ENCODE assay signal across 33 cellular contexts in genomic region chr10:9911488-9911887, GRCh38.
"Had no signal": no experiment of that assay in that cellular context is flagged by ENCODE, and none has a peak within 500 bp of the region (broad histone marks: within the 10 kb centered on the region; RNA-seq: fewer than 3 reads in every experiment).

No MANE protein-coding gene starts in this region.

- H3K36me3 Mint-ChIP-seq: activated CD8-positive, alpha-beta memory T cell treated with anti-CD3 and anti-CD28 coated beads, Interleukin-2, amount 10 ng/mL, durations not matched to agents 7 days and 5 days; activated naive CD4-positive, alpha-beta T cell treated with anti-CD3 and anti-CD28 coated beads, Interleukin-2, amount 50 U/mL, for 72 hours; naive thymus-derived CD4-positive, alpha-beta T cell; stimulated activated effector memory CD8-positive, alpha-beta T cell treated with anti-CD3 and anti-CD28 coated beads, Interleukin-12 subunit alpha, Interleukin-12 subunit beta, amount 100 ng/mL, for 72 hours had no signal

- H3K27me3 ChIP-seq: breast epithelium, esophagus squamous epithelium, heart right ventricle, sigmoid colon, uterus had no signal

- H3K9ac ChIP-seq: parathyroid adenoma had no signal

- H3K36me3 ChIP-seq: breast epithelium, esophagus squamous epithelium, heart right ventricle, sigmoid colon, thoracic aorta, uterus had no signal

- H3K27ac ChIP-seq: breast epithelium, epithelial cell of prostate, esophagus squamous epithelium, heart right ventricle, parathyroid adenoma, psoas muscle, sigmoid colon, thoracic aorta, uterus had no signal

- H3K4me3 ChIP-seq: breast epithelium, esophagus squamous epithelium, heart right ventricle, psoas muscle, sigmoid colon, thoracic aorta, uterus had no signal

- H3K9me3 Mint-ChIP-seq: activated naive CD4-positive, alpha-beta T cell treated with anti-CD3 and anti-CD28 coated beads, Interleukin-2, amount 50 U/mL, for 72 hours; activated T-helper 2 cell treated with anti-CD3 and anti-CD28 coated beads, Interferon-gamma antibody, Interleukin-2, Interleukin-4, amounts not matched to agents 10 μg/mL and 5 μg/mL and 100 μg/mL, durations not matched to agents 14 hours and 24 hours and 36 hours; stimulated activated naive CD8-positive, alpha-beta T cell treated with anti-CD3 and anti-CD28 coated beads, Interleukin-15, Interleukin-2, amounts not matched to agents 100 ng/mL and 50 ng/mL, for 24 hours; T-helper 2 cell treated with Interferon-gamma antibody and Interleukin-4, amounts not matched to agents 5 μg/mL and 100 μg/mL, for 36 hours had no signal

- H2AFZ ChIP-seq: parathyroid adenoma had no signal

- H3K4me1 ChIP-seq: breast epithelium, esophagus squamous epithelium, heart right ventricle, parathyroid adenoma, psoas muscle, sigmoid colon, uterus had no signal

- DNase-seq: activated CD4-positive, alpha-beta T cell treated with anti-CD3 and anti-CD28 coated beads for 36 hours; activated CD4-positive, CD25-positive, alpha-beta regulatory T cell; activated CD8-positive, alpha-beta memory T cell treated with anti-CD3 and anti-CD28 coated beads, Interleukin-2, amount 10 ng/mL, durations not matched to agents 7 days and 5 days; activated CD8-positive, alpha-beta T cell treated with anti-CD3 and anti-CD28 coated beads, Interleukin-2, amount 10 ng/mL, durations not matched to agents 7 days and 5 days; activated T-cell treated with anti-CD3 and anti-CD28 coated beads, Interleukin-2, amount 50 U/mL, for 48 hours; central memory CD4-positive, alpha-beta T cell; effector CD4-positive, alpha-beta T cell; esophagus squamous epithelium; foreskin melanocyte; heart right ventricle; left cardiac atrium; left ventricle myocardium superior; midbrain; naive thymus-derived CD4-positive, alpha-beta T cell; occipital lobe; psoas muscle; sigmoid colon; small intestine; stimulated activated CD4-positive, alpha-beta T cell treated with anti-CD3 and anti-CD28 coated beads, Interleukin-4, amount 100 ng/mL, for 24 hours; T-helper 1 cell; trophoblast cell; uterus had no signal

- ATAC-seq: activated CD4-positive, alpha-beta T cell treated with anti-CD3 and anti-CD28 coated beads for 36 hours; activated CD8-positive, alpha-beta memory T cell treated with anti-CD3 and anti-CD28 coated beads, Interleukin-2, amount 10 ng/mL, durations not matched to agents 7 days and 5 days; activated CD8-positive, alpha-beta T cell treated with anti-CD3 and anti-CD28 coated beads, Interleukin-2, amount 10 ng/mL, durations not matched to agents 7 days and 5 days; activated naive CD4-positive, alpha-beta T cell treated with anti-CD3 and anti-CD28 coated beads, Interleukin-2, amount 50 U/mL, for 72 hours; heart right ventricle; left cardiac atrium; left ventricle myocardium superior; naive thymus-derived CD4-positive, alpha-beta T cell; psoas muscle; stimulated activated effector memory CD8-positive, alpha-beta T cell treated with anti-CD3 and anti-CD28 coated beads, Interleukin-12 subunit alpha, Interleukin-12 subunit beta, amount 100 ng/mL, for 72 hours had no signal

- H3K4me3 Mint-ChIP-seq: activated CD4-positive, alpha-beta T cell treated with anti-CD3 and anti-CD28 coated beads for 36 hours; activated CD8-positive, alpha-beta memory T cell treated with anti-CD3 and anti-CD28 coated beads, Interleukin-2, amount 10 ng/mL, durations not matched to agents 7 days and 5 days; activated CD8-positive, alpha-beta T cell treated with anti-CD3 and anti-CD28 coated beads, Interleukin-2, amount 10 ng/mL, durations not matched to agents 7 days and 5 days; dendritic cell treated with granulocyte-macrophage colony-stimulating factor and Interleukin-4, amounts not matched to agents 40 ng/mL and 50 ng/mL, for 4 days; naive thymus-derived CD4-positive, alpha-beta T cell; neural crest cell; stimulated activated effector memory CD8-positive, alpha-beta T cell treated with anti-CD3 and anti-CD28 coated beads, Interleukin-12 subunit alpha, Interleukin-12 subunit beta, amount 100 ng/mL, for 72 hours; stimulated activated naive CD8-positive, alpha-beta T cell treated with anti-CD3 and anti-CD28 coated beads, Interleukin-15, Interleukin-2, amounts not matched to agents 100 ng/mL and 50 ng/mL, for 24 hours; T-helper 2 cell treated with Interferon-gamma antibody and Interleukin-4, amounts not matched to agents 5 μg/mL and 100 μg/mL, for 36 hours had no signal

- H3K27ac Mint-ChIP-seq: activated CD4-positive, alpha-beta T cell treated with anti-CD3 and anti-CD28 coated beads for 36 hours; activated CD8-positive, alpha-beta memory T cell treated with anti-CD3 and anti-CD28 coated beads, Interleukin-2, amount 10 ng/mL, durations not matched to agents 7 days and 5 days; activated CD8-positive, alpha-beta T cell treated with anti-CD3 and anti-CD28 coated beads, Interleukin-2, amount 10 ng/mL, durations not matched to agents 7 days and 5 days; activated naive CD4-positive, alpha-beta T cell treated with anti-CD3 and anti-CD28 coated beads, Interleukin-2, amount 50 U/mL, for 72 hours; activated T-helper 2 cell treated with anti-CD3 and anti-CD28 coated beads, Interferon-gamma antibody, Interleukin-2, Interleukin-4, amounts not matched to agents 10 μg/mL and 5 μg/mL and 100 μg/mL, durations not matched to agents 14 hours and 24 hours and 36 hours; dendritic cell treated with granulocyte-macrophage colony-stimulating factor and Interleukin-4, amounts not matched to agents 40 ng/mL and 50 ng/mL, for 4 days; naive thymus-derived CD4-positive, alpha-beta T cell; stimulated activated effector memory CD8-positive, alpha-beta T cell treated with anti-CD3 and anti-CD28 coated beads, Interleukin-12 subunit alpha, Interleukin-12 subunit beta, amount 100 ng/mL, for 72 hours; stimulated activated naive CD8-positive, alpha-beta T cell treated with anti-CD3 and anti-CD28 coated beads, Interleukin-15, Interleukin-2, amounts not matched to agents 100 ng/mL and 50 ng/mL, for 24 hours; T-helper 2 cell treated with Interferon-gamma antibody and Interleukin-4, amounts not matched to agents 5 μg/mL and 100 μg/mL, for 36 hours had no signal

- H3K27me3 Mint-ChIP-seq: activated CD4-positive, alpha-beta T cell treated with anti-CD3 and anti-CD28 coated beads for 36 hours; activated CD8-positive, alpha-beta memory T cell treated with anti-CD3 and anti-CD28 coated beads, Interleukin-2, amount 10 ng/mL, durations not matched to agents 7 days and 5 days; dendritic cell treated with granulocyte-macrophage colony-stimulating factor and Interleukin-4, amounts not matched to agents 40 ng/mL and 50 ng/mL, for 4 days; stimulated activated naive CD8-positive, alpha-beta T cell treated with anti-CD3 and anti-CD28 coated beads, Interleukin-15, Interleukin-2, amounts not matched to agents 100 ng/mL and 50 ng/mL, for 24 hours had no signal

- H3K4me1 Mint-ChIP-seq: activated CD4-positive, alpha-beta T cell treated with anti-CD3 and anti-CD28 coated beads for 36 hours; activated CD8-positive, alpha-beta memory T cell treated with anti-CD3 and anti-CD28 coated beads, Interleukin-2, amount 10 ng/mL, durations not matched to agents 7 days and 5 days; naive thymus-derived CD4-positive, alpha-beta T cell; neural crest cell; stimulated activated effector memory CD8-positive, alpha-beta T cell treated with anti-CD3 and anti-CD28 coated beads, Interleukin-12 subunit alpha, Interleukin-12 subunit beta, amount 100 ng/mL, for 72 hours had no signal

- H3K9me3 ChIP-seq: esophagus squamous epithelium, thoracic aorta, uterus had no signal

- H3K79me2 ChIP-seq: parathyroid adenoma had no signal
